Comparison of ENCODE assay signal across 2 cellular contexts in genomic region chr19:3509566-3509989, GRCh38.
TF ChIP-seq lines count a peak whose summit lies in the region.

No MANE protein-coding gene starts in this region.

TF ChIP-seq in WTC11, 78 proteins besides CTCF, POLR2A, EP300 and RAD21:
- TF ChIP-seq, protein P1, sequence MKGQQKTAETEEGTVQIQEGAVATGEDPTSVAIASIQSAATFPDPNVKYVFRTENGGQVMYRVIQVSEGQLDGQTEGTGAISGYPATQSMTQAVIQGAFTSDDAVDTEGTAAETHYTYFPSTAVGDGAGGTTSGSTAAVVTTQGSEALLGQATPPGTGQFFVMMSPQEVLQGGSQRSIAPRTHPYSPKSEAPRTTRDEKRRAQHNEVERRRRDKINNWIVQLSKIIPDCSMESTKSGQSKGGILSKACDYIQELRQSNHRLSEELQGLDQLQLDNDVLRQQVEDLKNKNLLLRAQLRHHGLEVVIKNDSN (CRISPR knock-in tag; IDR thresholded peaks at IDR 0.05) = no peak
- TF ChIP-seq NFATC4 (CRISPR knock-in tag; IDR thresholded peaks at IDR 0.05) = no peak

TF ChIP-seq in endothelial cell of umbilical vein, 7 proteins besides CTCF, POLR2A, EP300 and RAD21:
- TF ChIP-seq EZH2 (IDR thresholded peaks at IDR 0.05; ENCODE audit: borderline replicate concordance, low read depth, low read length, severe bottlenecking) (no peak), FOS (IDR thresholded peaks at IDR 0.05; ENCODE audit: borderline replicate concordance, insufficient read depth, low read length) (no peak), GATA2 (IDR thresholded peaks at IDR 0.05; ENCODE audit: insufficient read depth, insufficient read length, low read depth, low read length) (no peak), JUN (IDR thresholded peaks at IDR 0.05; ENCODE audit: borderline replicate concordance, insufficient read depth, insufficient read length, low read depth) (no peak)
- TF ChIP-seq, protein P2, sequence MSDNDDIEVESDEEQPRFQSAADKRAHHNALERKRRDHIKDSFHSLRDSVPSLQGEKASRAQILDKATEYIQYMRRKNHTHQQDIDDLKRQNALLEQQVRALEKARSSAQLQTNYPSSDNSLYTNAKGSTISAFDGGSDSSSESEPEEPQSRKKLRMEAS (IDR thresholded peaks at IDR 0.05; ENCODE audit: insufficient read depth, insufficient read length) = no peak
